ENCODE assay signal across 21 cellular contexts in genomic region chr13:102814025-102814607, GRCh38. TPM values are rescaled to one million over a fixed set of nuclear protein-coding genes. Genes with fewer than 3 reads are reported as not detected.
DNase-seq lines count a peak whose midpoint lies in the region; ATAC-seq, FAIRE-seq and TF ChIP-seq lines count a peak whose summit lies in the region.
"Had no signal": no experiment of that assay in that cellular context is flagged by ENCODE, and none has a peak within 500 bp of the region (broad histone marks: within the 10 kb centered on the region; RNA-seq: fewer than 3 reads in every experiment).

No MANE protein-coding gene starts in this region.

- TF ChIP-seq EP300 in SK-N-SH (IDR thresholded peaks at IDR 0.05; ENCODE audit: borderline replicate concordance in 1 of 2, low read depth in 1 of 2, low read length in 1 of 2), result no peak

- ATAC-seq in GM23338, result no peak
- ATAC-seq: esophagus mucosa; stimulated activated memory B cell treated with anti-CD40 and anti-IgM and Interleukin-4, amounts not matched to agents 10 μg/mL and 1 μg/mL and 100 μg/mL, for 72 hours had no signal

- peaks cover 7% of the 10 kb centered on the region for H3K4me1 Mint-ChIP-seq in nephron
- H3K4me1 Mint-ChIP-seq in GM23338, result 0 out of 3 replicates have a peak, but pooled peaks cover 3% of the 10 kb centered on the region

- H3K27ac ChIP-seq in KOPT-K1 (ENCODE audit: low read depth, low read length, poor library complexity, severe bottlenecking), result peak overlapping the region; percentile 45
- no peak overlapping the region for H3K27ac ChIP-seq in GM23338 (ENCODE audit: low read depth)
- H3K27ac ChIP-seq in SK-N-SH (ENCODE audit: low read depth in 2 of 2, low read length in 1 of 2), result no peak overlapping the region
- H3K27ac ChIP-seq in WERI-Rb-1, result no peak overlapping the region
- no peak overlapping the region for H3K27ac ChIP-seq in uterus
- H3K27ac ChIP-seq: HL-60, right atrium auricular region, upper lobe of left lung had no signal

- no peak for TF ChIP-seq RAD21 in SK-N-SH (IDR thresholded peaks at IDR 0.05; ENCODE audit: low read length)

- H3K27me3 Mint-ChIP-seq in nephron (ENCODE audit: low read depth) (no peaks in the 10 kb centered on the region), GM23338 (ENCODE audit: insufficient read depth, low read depth, poor library complexity) (no peaks in the 10 kb centered on the region)
- H3K27me3 Mint-ChIP-seq: stimulated activated memory B cell treated with anti-CD40 and anti-IgM and Interleukin-4, amounts not matched to agents 10 μg/mL and 1 μg/mL and 100 μg/mL, for 72 hours had no signal

- H3K36me3 ChIP-seq in KOPT-K1 (ENCODE audit: insufficient read depth, low read length) (no peaks in the 10 kb centered on the region), GM23338 (ENCODE audit: insufficient read depth) (no peaks in the 10 kb centered on the region), SK-N-SH (replicated peaks in 1 of 2; ENCODE audit: control insufficient read depth in 1 of 2, insufficient read depth in 2 of 2, low read length in 1 of 2) (peaks cover 23 to 31% of the 10 kb centered on the region in 2 experiments), WERI-Rb-1 (peaks cover 52% of the 10 kb centered on the region), uterus (no peaks in the 10 kb centered on the region)

- CTCF ChIA-PET in SK-N-SH (lab: Yijun Ruan, JAX), result interaction anchor here (2.4 kb wide), 1 partner anchor 14 kb away, joined by 10 read pairs; no protein-coding TSS in a partner anchor

- H3K4me1 ChIP-seq in GM23338 (ENCODE audit: insufficient read depth) (no peaks in the 10 kb centered on the region), SK-N-SH (ENCODE audit: control insufficient read depth in 1 of 2, insufficient read depth in 2 of 2, low read depth in 1 of 2, low read length in 1 of 2) (peaks cover 4 to 16% of the 10 kb centered on the region in 2 experiments; a peak in 3 of 4 replicates), uterus (no peaks in the 10 kb centered on the region)

- H2AFZ ChIP-seq in GM23338, result no peak overlapping the region
- H2AFZ ChIP-seq in SK-N-SH (ENCODE audit: low read depth), result no peak overlapping the region

- H3K4me3 Mint-ChIP-seq in nephron (no peak overlapping the region), GM23338 (no peak overlapping the region)
- H3K4me3 Mint-ChIP-seq: CD4-positive, CD25-positive, alpha-beta regulatory T cell; stimulated activated memory B cell treated with anti-CD40 and anti-IgM and Interleukin-4, amounts not matched to agents 10 μg/mL and 1 μg/mL and 100 μg/mL, for 72 hours had no signal

- H3K79me2 ChIP-seq in GM23338 (replicated peaks; ENCODE audit: insufficient read depth) (no peaks in the 10 kb centered on the region), SK-N-SH (ENCODE audit: insufficient read depth) (peaks cover 64% of the 10 kb centered on the region)

- H4K20me1 ChIP-seq in GM23338 (replicated peaks; ENCODE audit: insufficient read depth), result no peaks in the 10 kb centered on the region
- no peaks in the 10 kb centered on the region for H4K20me1 ChIP-seq in SK-N-SH (ENCODE audit: insufficient read depth)

- no peak for DNase-seq in GM12891 (ENCODE audit: insufficient read length, low spot score)
- no peak for DNase-seq in H54 (ENCODE audit: insufficient read length, low spot score)
- DNase-seq in GM23338 (ENCODE audit: low spot score), result no peak
- no peak for DNase-seq in SK-N-SH
- no peak for DNase-seq in WERI-Rb-1
- no peak for DNase-seq in uterus
- DNase-seq: activated gamma-delta T cell; amygdala; caudate nucleus; CD4-positive, CD25-positive, alpha-beta regulatory T cell; NCI-H1092; NCI-H526; occipital lobe; SHP77 treated with DMSO at 0.1 percent for 48 hours; upper lobe of left lung had no signal

- H3K9me3 Mint-ChIP-seq in nephron (peaks cover 10% of the 10 kb centered on the region), GM23338 (peaks cover 5% of the 10 kb centered on the region; the same call in 1 of the 3 replicates)

- H3K36me3 Mint-ChIP-seq in nephron (ENCODE audit: low read depth), result peaks cover 73% of the 10 kb centered on the region
- peaks cover 10% of the 10 kb centered on the region; the same call in 2 of the 3 replicates for H3K36me3 Mint-ChIP-seq in GM23338 (ENCODE audit: low read depth)

- H3K27me3 ChIP-seq in GM23338 (ENCODE audit: insufficient read depth), result no peaks in the 10 kb centered on the region
- no peaks in the 10 kb centered on the region for H3K27me3 ChIP-seq in SK-N-SH (ENCODE audit: insufficient read depth)
- H3K27me3 ChIP-seq in WERI-Rb-1 (ENCODE audit: insufficient read depth, low read depth, severe bottlenecking), result no peaks in the 10 kb centered on the region
- H3K27me3 ChIP-seq in uterus, result no peaks in the 10 kb centered on the region
- H3K27me3 ChIP-seq: right atrium auricular region, upper lobe of left lung had no signal

- TF ChIP-seq POLR2A in GM12891 (IDR thresholded peaks at IDR 0.05; ENCODE audit: low read depth, low read length) (no peak), H54 (IDR thresholded peaks at IDR 0.05; ENCODE audit: low read depth, low read length) (no peak), uterus (IDR thresholded peaks at IDR 0.05) (no peak)

- FAIRE-seq in GM12891 (lab: Jason Lieb, UNC) (peak; percentile 56), H54 (lab: Jason Lieb, UNC) (peak; percentile 93)

- H3K9me2 ChIP-seq in GM23338 (ENCODE audit: insufficient read depth), result no peaks in the 10 kb centered on the region
- H3K9me2 ChIP-seq in SK-N-SH, result no peaks in the 10 kb centered on the region

- H3K9ac ChIP-seq in SK-N-SH, result no peak overlapping the region

- H3K4me2 ChIP-seq in GM23338, result no peak overlapping the region
- no peak overlapping the region for H3K4me2 ChIP-seq in SK-N-SH

- H3K9me3 ChIP-seq in KOPT-K1 (ENCODE audit: insufficient read depth, low read length, poor library complexity, severe bottlenecking), result peaks cover 9% of the 10 kb centered on the region
- 0 out of 2 replicates have a peak, but pooled peaks cover 5% of the 10 kb centered on the region for H3K9me3 ChIP-seq in SK-N-SH
- H3K9me3 ChIP-seq in WERI-Rb-1 (ENCODE audit: severe bottlenecking), result no peaks in the 10 kb centered on the region
- H3K9me3 ChIP-seq in uterus, result peaks cover 0 to 3% of the 10 kb centered on the region in 2 donors
- H3K9me3 ChIP-seq: upper lobe of left lung had no signal

- 95% methylated on average over 7 of the region's 7 CpGs for WGBS in SK-N-SH (ENCODE audit: low lambda C conversion rate)

- no peaks in the 10 kb centered on the region for H3F3A ChIP-seq in GM23338 (replicated peaks; ENCODE audit: low read depth)
- peaks cover 13% of the 10 kb centered on the region for H3F3A ChIP-seq in SK-N-SH (replicated peaks; ENCODE audit: insufficient read depth)

- TF ChIP-seq CTCF in nephron (IDR thresholded peaks at IDR 0.05; ENCODE audit: unreplicated experiment in 3 of 3), result no peak
- no peak for TF ChIP-seq CTCF in GM23338 (conservative IDR thresholded peaks at IDR 0.05; ENCODE audit: low read depth in 2 of 2)
- no peak for TF ChIP-seq CTCF in SK-N-SH (IDR thresholded peaks at IDR 0.05)
- no peak for TF ChIP-seq CTCF in WERI-Rb-1 (IDR thresholded peaks at IDR 0.05; ENCODE audit: low read depth, low read length)
- TF ChIP-seq CTCF in uterus (IDR thresholded peaks at IDR 0.05), result no peak

- no peak overlapping the region for H3K4me3 ChIP-seq in GM23338
- no peak overlapping the region for H3K4me3 ChIP-seq in SK-N-SH (ENCODE audit: low read depth in 2 of 2, low read length in 1 of 2)
- no peak overlapping the region for H3K4me3 ChIP-seq in WERI-Rb-1 (ENCODE audit: low read depth, low read length)
- no peak overlapping the region for H3K4me3 ChIP-seq in uterus
- H3K4me3 ChIP-seq: right atrium auricular region, upper lobe of left lung had no signal

- H3K27ac Mint-ChIP-seq in nephron, result peak overlapping the region; percentile 38 to 81 (median 51)
- H3K27ac Mint-ChIP-seq in GM23338, result no peak overlapping the region
- H3K27ac Mint-ChIP-seq: stimulated activated memory B cell treated with anti-CD40 and anti-IgM and Interleukin-4, amounts not matched to agents 10 μg/mL and 1 μg/mL and 100 μg/mL, for 72 hours had no signal

- intact Hi-C loops in uterus (cut with DNase I; ENCODE audit: low total_unique reads), result no loop called here

- POLR2A ChIA-PET in SK-N-SH (lab: Yijun Ruan, JAX), result no interaction called here

TF ChIP-seq in GM12891, 5 proteins besides CTCF, POLR2A, EP300 and RAD21 (continues in another document):
- TF ChIP-seq POLR2AphosphoS5 (IDR thresholded peaks at IDR 0.05; ENCODE audit: low read depth, low read length), result no peak

TF ChIP-seq in GM23338, 12 proteins besides CTCF, POLR2A, EP300 and RAD21 (continues in another document):
- no peak for TF ChIP-seq EZH2phosphoT487 (IDR thresholded peaks at IDR 0.05; ENCODE audit: unreplicated experiment)

RNA-seq across cellular contexts. Expression of gene BIVM, which starts 15.2 kb away (rescaled TPM):
- 8.1 TPM for polyA plus RNA-seq in GM12891 (2012; ENCODE audit: low read depth, missing spikeins)
- 4.2 and 4.3 TPM in 2 replicates for total RNA-seq in GM23338 (2014; rRNA removed; shearing (Covaris generic))
- 2.3 and 3.2 TPM in 2 replicates for polyA plus RNA-seq in GM23338 (2016; fragmentation: Nextera tagmentation; extraction: Ambion mirVana)
- 8.8 and 12.8 TPM in 2 replicates for polyA plus RNA-seq in SK-N-SH (2012; rRNA removed)
- 12.7 and 14.6 TPM in 2 replicates for polyA plus RNA-seq in SK-N-SH (2012; cell fraction: cytosol; rRNA removed)
- 19.2 and 30.1 TPM in 2 replicates for polyA plus RNA-seq in SK-N-SH (2012; cell fraction: nucleus; rRNA removed)
- total RNA-seq in uterus, result 10 to 100 TPM in 2 of 4 donors, 1 to 10 TPM in 2; 5.0 to 55.9 (median 18.0) TPM

RNA-seq across cellular contexts. Expression of gene POGLUT2, which starts 15.3 kb away (rescaled TPM):
- polyA plus RNA-seq in GM12891 (2012; ENCODE audit: low read depth, missing spikeins), result 1.2 TPM
- total RNA-seq in GM23338 (2014; rRNA removed; shearing (Covaris generic)), result 17.5 and 24.7 TPM in 2 replicates
- polyA plus RNA-seq in GM23338 (2016; fragmentation: Nextera tagmentation; extraction: Ambion mirVana) (14.6 and 16.3 TPM in 2 replicates), SK-N-SH (2012; rRNA removed) (10.2 and 12.4 TPM in 2 replicates)
- polyA plus RNA-seq in SK-N-SH (2012; cell fraction: cytosol; rRNA removed), result 14.2 and 14.6 TPM in 2 replicates
- polyA plus RNA-seq in SK-N-SH (2012; cell fraction: nucleus; rRNA removed), result 5.2 and 8.2 TPM in 2 replicates
- 10 to 100 TPM in 2 of 4 donors, 1 to 10 TPM in 2; 3.5 to 40.3 (median 17.2) TPM for total RNA-seq in uterus

RNA-seq across cellular contexts. Expression of gene ERCC5, which starts 31.7 kb away (rescaled TPM):
- polyA plus RNA-seq in GM12891 (2012; ENCODE audit: low read depth, missing spikeins), result 33.3 TPM
- 25.4 and 33.0 TPM in 2 replicates for total RNA-seq in GM23338 (2014; rRNA removed; shearing (Covaris generic))
- polyA plus RNA-seq in GM23338 (2016; fragmentation: Nextera tagmentation; extraction: Ambion mirVana) (21.9 and 26.2 TPM in 2 replicates), SK-N-SH (2012; rRNA removed) (14.1 and 19.0 TPM in 2 replicates)
- polyA plus RNA-seq in SK-N-SH (2012; cell fraction: cytosol; rRNA removed), result 13.5 and 16.6 TPM in 2 replicates
- 20.1 and 37.5 TPM in 2 replicates for polyA plus RNA-seq in SK-N-SH (2012; cell fraction: nucleus; rRNA removed)
- total RNA-seq in uterus, result 100 to 1,000 TPM in 1 of 4 donors, 10 to 100 TPM in 3; 43.7 to 134 (median 76.4) TPM

RNA-seq across cellular contexts. Expression of gene TEX30, which starts 40.5 kb away (rescaled TPM):
- polyA plus RNA-seq in GM12891 (2012; ENCODE audit: low read depth, missing spikeins), result 12.8 TPM
- total RNA-seq in GM23338 (2014; rRNA removed; shearing (Covaris generic)), result 6.3 and 10.5 TPM in 2 replicates
- polyA plus RNA-seq in GM23338 (2016; fragmentation: Nextera tagmentation; extraction: Ambion mirVana) (28.2 and 30.3 TPM in 2 replicates), SK-N-SH (2012; rRNA removed) (7.2 and 8.6 TPM in 2 replicates)
- 11.4 and 15.5 TPM in 2 replicates for polyA plus RNA-seq in SK-N-SH (2012; cell fraction: cytosol; rRNA removed)
- polyA plus RNA-seq in SK-N-SH (2012; cell fraction: nucleus; rRNA removed), result 3.5 and 4.7 TPM in 2 replicates
- 10 to 100 TPM; 11.2 to 20.5 (median 14.7) TPM for total RNA-seq in uterus
